ENCODE assay signal across 8 cellular contexts in the genomic region with DNA sequence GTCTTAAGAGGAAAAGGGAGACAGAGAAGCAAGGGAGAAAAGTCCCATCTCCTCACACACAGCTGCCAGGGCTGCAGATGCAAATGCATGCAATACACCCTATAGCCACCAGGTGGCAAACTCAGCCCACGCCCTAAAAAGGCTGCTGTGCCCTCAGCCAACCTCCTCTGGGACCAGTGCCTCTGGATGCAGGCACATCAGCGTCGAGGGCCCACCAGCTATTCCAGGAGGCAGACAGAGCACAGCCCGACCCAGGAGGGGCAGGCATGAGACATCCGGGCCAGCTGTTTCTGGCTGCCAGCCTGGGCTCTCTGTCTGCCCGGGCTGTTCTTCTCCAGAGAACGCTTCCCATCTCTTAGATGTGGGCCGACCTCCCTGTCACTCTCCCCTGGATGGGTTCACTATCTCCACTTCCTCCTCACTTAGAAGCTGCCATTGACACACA. TPM values are rescaled to one million over a fixed set of nuclear protein-coding genes. Genes with fewer than 3 reads are reported as not detected.
DNase-seq lines count a peak whose midpoint lies in the region; ATAC-seq and TF ChIP-seq lines count a peak whose summit lies in the region.

No MANE protein-coding gene starts in this region.

- peaks cover 5% of the 10 kb centered on the region; the same call in 1 of the 2 replicates for H3K4me1 ChIP-seq in GM23338 (ENCODE audit: insufficient read depth)

- peak; percentile 98 for ATAC-seq in GM23338
- no peak for ATAC-seq in HG03565 (IDR thresholded peaks at IDR 0.05; ENCODE audit: unreplicated experiment)

- H3K36me3 ChIP-seq in GM23338 (ENCODE audit: insufficient read depth), result no peaks in the 10 kb centered on the region
- H3K36me3 ChIP-seq in kidney epithelial cell (ENCODE audit: control insufficient read depth, insufficient read depth, low read length), result no peaks in the 10 kb centered on the region

- H3K4me3 ChIP-seq in GM23338 (no peak overlapping the region), kidney epithelial cell (ENCODE audit: low read depth, low read length) (no peak overlapping the region)

- H3K27ac Mint-ChIP-seq in GM23338, result no peak overlapping the region

- no peak overlapping the region for H3K4me2 ChIP-seq in GM23338

- no peak overlapping the region for H2AFZ ChIP-seq in GM23338

- DNase-seq in AG20443 (ENCODE audit: low spot score), result peak; percentile 93
- DNase-seq in GM23338 (ENCODE audit: low spot score), result peak; percentile 92
- peak; percentile 37 for DNase-seq in NCI-H2227 treated with DMSO at 0.1 percent for 48 hours (lab: John Stamatoyannopoulos, UW)
- peak; percentile 79 for DNase-seq in activated CD4-positive, CD25-positive, alpha-beta regulatory T cell treated with anti-CD3 and anti-CD28 coated beads, Interleukin-2, amount 50 U/mL, for 72 hours
- peak in 57 of 61 donors; percentile 20 to 87 (median 72) for DNase-seq in caudate nucleus (lab: John Stamatoyannopoulos, UW)
- DNase-seq in kidney epithelial cell (ENCODE audit: low read depth), result no peak
- DNase-seq in stimulated activated CD4-positive, alpha-beta T cell treated with anti-CD3 and anti-CD28 coated beads, Interleukin-1b, Interleukin-23, amount 100 ng/mL, for 1 hour (ENCODE audit: low read depth in 2 of 2), result peak; percentile 48 to 69

- H3K4me3 Mint-ChIP-seq in GM23338, result no peak overlapping the region

- peaks cover 15% of the 10 kb centered on the region for H3K27me3 Mint-ChIP-seq in GM23338 (ENCODE audit: insufficient read depth, low read depth, poor library complexity)

- no peaks in the 10 kb centered on the region for H3K9me3 Mint-ChIP-seq in GM23338

- H4K20me1 ChIP-seq in GM23338 (replicated peaks; ENCODE audit: insufficient read depth), result no peaks in the 10 kb centered on the region

- TF ChIP-seq CTCF in GM23338 (conservative IDR thresholded peaks at IDR 0.05; ENCODE audit: low read depth in 2 of 2), result peak; percentile 81 to 99
- TF ChIP-seq CTCF in kidney epithelial cell (IDR thresholded peaks at IDR 0.05; ENCODE audit: insufficient read depth, low read length, poor library complexity, severe bottlenecking), result peak; percentile 93

- H3K9me2 ChIP-seq in GM23338 (ENCODE audit: insufficient read depth), result no peaks in the 10 kb centered on the region

- H3K27ac ChIP-seq in GM23338 (ENCODE audit: low read depth), result no peak overlapping the region
- peak overlapping the region; percentile 52 for H3K27ac ChIP-seq in caudate nucleus (ENCODE audit: low read depth, low read length)

- H3K27me3 ChIP-seq in GM23338 (ENCODE audit: insufficient read depth) (no peaks in the 10 kb centered on the region), kidney epithelial cell (ENCODE audit: control insufficient read depth, insufficient read depth, low read length) (no peaks in the 10 kb centered on the region)

- H3K4me1 Mint-ChIP-seq in GM23338, result peaks cover 38% of the 10 kb centered on the region

- no peaks in the 10 kb centered on the region for H3F3A ChIP-seq in GM23338 (replicated peaks; ENCODE audit: low read depth)

- H3K79me2 ChIP-seq in GM23338 (replicated peaks; ENCODE audit: insufficient read depth), result no peaks in the 10 kb centered on the region

- H3K36me3 Mint-ChIP-seq in GM23338 (ENCODE audit: low read depth), result peaks cover 89% of the 10 kb centered on the region

TF ChIP-seq in GM23338, 12 proteins besides CTCF, POLR2A, EP300 and RAD21 (continues in another document):
- no peak for TF ChIP-seq NANOG (IDR thresholded peaks at IDR 0.05; ENCODE audit: borderline replicate concordance)
- TF ChIP-seq CREB1 (CRISPR knock-in tag; IDR thresholded peaks at IDR 0.05; ENCODE audit: low read depth), result no peak
- no peak for TF ChIP-seq EZH2phosphoT487 (IDR thresholded peaks at IDR 0.05; ENCODE audit: unreplicated experiment)
- TF ChIP-seq, protein P1, sequence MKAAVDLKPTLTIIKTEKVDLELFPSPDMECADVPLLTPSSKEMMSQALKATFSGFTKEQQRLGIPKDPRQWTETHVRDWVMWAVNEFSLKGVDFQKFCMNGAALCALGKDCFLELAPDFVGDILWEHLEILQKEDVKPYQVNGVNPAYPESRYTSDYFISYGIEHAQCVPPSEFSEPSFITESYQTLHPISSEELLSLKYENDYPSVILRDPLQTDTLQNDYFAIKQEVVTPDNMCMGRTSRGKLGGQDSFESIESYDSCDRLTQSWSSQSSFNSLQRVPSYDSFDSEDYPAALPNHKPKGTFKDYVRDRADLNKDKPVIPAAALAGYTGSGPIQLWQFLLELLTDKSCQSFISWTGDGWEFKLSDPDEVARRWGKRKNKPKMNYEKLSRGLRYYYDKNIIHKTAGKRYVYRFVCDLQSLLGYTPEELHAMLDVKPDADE (IDR thresholded peaks at IDR 0.05), result no peak
- no peak for TF ChIP-seq EZH2 (IDR thresholded peaks at IDR 0.05; ENCODE audit: low read depth, unreplicated experiment)
- TF ChIP-seq STAT1 (IDR thresholded peaks at IDR 0.05; ENCODE audit: unreplicated experiment), result no peak
- TF ChIP-seq POLR2AphosphoS5 (IDR thresholded peaks at IDR 0.05; ENCODE audit: low read depth), result no peak
- TF ChIP-seq, protein P2, sequence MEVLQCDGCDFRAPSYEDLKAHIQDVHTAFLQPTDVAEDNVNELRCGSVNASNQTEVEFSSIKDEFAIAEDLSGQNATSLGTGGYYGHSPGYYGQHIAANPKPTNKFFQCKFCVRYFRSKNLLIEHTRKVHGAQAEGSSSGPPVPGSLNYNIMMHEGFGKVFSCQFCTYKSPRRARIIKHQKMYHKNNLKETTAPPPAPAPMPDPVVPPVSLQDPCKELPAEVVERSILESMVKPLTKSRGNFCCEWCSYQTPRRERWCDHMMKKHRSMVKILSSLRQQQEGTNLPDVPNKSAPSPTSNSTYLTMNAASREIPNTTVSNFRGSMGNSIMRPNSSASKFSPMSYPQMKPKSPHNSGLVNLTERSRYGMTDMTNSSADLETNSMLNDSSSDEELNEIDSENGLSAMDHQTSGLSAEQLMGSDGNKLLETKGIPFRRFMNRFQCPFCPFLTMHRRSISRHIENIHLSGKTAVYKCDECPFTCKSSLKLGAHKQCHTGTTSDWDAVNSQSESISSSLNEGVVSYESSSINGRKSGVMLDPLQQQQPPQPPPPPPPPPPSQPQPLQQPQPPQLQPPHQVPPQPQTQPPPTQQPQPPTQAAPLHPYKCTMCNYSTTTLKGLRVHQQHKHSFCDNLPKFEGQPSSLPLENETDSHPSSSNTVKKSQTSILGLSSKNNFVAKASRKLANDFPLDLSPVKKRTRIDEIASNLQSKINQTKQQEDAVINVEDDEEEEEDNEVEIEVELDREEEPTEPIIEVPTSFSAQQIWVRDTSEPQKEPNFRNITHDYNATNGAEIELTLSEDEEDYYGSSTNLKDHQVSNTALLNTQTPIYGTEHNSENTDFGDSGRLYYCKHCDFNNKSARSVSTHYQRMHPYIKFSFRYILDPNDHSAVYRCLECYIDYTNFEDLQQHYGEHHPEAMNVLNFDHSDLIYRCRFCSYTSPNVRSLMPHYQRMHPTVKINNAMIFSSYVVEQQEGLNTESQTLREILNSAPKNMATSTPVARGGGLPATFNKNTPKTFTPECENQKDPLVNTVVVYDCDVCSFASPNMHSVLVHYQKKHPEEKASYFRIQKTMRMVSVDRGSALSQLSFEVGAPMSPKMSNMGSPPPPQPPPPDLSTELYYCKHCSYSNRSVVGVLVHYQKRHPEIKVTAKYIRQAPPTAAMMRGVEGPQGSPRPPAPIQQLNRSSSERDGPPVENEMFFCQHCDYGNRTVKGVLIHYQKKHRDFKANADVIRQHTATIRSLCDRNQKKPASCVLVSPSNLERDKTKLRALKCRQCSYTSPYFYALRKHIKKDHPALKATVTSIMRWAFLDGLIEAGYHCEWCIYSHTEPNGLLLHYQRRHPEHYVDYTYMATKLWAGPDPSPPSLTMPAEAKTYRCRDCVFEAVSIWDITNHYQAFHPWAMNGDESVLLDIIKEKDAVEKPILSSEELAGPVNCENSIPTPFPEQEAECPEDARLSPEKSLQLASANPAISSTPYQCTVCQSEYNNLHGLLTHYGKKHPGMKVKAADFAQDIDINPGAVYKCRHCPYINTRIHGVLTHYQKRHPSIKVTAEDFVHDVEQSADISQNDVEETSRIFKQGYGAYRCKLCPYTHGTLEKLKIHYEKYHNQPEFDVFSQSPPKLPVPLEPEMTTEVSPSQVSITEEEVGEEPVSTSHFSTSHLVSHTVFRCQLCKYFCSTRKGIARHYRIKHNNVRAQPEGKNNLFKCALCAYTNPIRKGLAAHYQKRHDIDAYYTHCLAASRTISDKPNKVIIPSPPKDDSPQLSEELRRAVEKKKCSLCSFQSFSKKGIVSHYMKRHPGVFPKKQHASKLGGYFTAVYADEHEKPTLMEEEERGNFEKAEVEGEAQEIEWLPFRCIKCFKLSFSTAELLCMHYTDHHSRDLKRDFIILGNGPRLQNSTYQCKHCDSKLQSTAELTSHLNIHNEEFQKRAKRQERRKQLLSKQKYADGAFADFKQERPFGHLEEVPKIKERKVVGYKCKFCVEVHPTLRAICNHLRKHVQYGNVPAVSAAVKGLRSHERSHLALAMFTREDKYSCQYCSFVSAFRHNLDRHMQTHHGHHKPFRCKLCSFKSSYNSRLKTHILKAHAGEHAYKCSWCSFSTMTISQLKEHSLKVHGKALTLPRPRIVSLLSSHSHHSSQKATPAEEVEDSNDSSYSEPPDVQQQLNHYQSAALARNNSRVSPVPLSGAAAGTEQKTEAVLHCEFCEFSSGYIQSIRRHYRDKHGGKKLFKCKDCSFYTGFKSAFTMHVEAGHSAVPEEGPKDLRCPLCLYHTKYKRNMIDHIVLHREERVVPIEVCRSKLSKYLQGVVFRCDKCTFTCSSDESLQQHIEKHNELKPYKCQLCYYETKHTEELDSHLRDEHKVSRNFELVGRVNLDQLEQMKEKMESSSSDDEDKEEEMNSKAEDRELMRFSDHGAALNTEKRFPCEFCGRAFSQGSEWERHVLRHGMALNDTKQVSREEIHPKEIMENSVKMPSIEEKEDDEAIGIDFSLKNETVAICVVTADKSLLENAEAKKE (CRISPR knock-in tag; IDR thresholded peaks at IDR 0.05), result no peak
- TF ChIP-seq ZNF114 (CRISPR knock-in tag; IDR thresholded peaks at IDR 0.05), result no peak
- TF ChIP-seq ZNF331 (CRISPR knock-in tag; IDR thresholded peaks at IDR 0.05; ENCODE audit: low read depth), result no peak

RNA-seq across cellular contexts. Expression of a gene that starts 39.7 kb away (rescaled TPM):
- total RNA-seq in GM23338 (2014; rRNA removed; shearing (Covaris generic)), result 0.16 and 0.21 TPM in 2 replicates
- polyA plus RNA-seq in GM23338 (2016; fragmentation: Nextera tagmentation; extraction: Ambion mirVana), result 0.08 and 0.40 TPM in 2 replicates
- 0.04 TPM in 1 of 2 replicates, not detected in the other for total RNA-seq in kidney epithelial cell
